1 cellular context compared by ENCODE assay signal in genomic region chr11:65389294-65389980, GRCh38.
TF ChIP-seq lines count a peak whose summit lies in the region.

No MANE protein-coding gene starts in this region.

TF ChIP-seq in GM12878, 131 proteins besides CTCF, POLR2A, EP300 and RAD21:
- TF ChIP-seq ATF3 (IDR thresholded peaks at IDR 0.05; ENCODE audit: borderline replicate concordance, extremely low read depth, low read depth, low read length) (no peak), RB1 (IDR thresholded peaks at IDR 0.05; ENCODE audit: borderline replicate concordance) (no peak)
